1 cellular context compared by ENCODE assay signal in genomic region chr14:99589651-99590530, GRCh38.
TF ChIP-seq lines count a peak whose summit lies in the region.

No MANE protein-coding gene starts in this region.

TF ChIP-seq in H1, 55 proteins besides CTCF, POLR2A, EP300 and RAD21 (continued from another document):
- TF ChIP-seq E2F6 (IDR thresholded peaks at IDR 0.05): no peak
- no peak for TF ChIP-seq KDM5A (IDR thresholded peaks at IDR 0.05; ENCODE audit: low read length)
- no peak for TF ChIP-seq JUN (IDR thresholded peaks at IDR 0.05; ENCODE audit: low read depth, low read length)
- no peak for TF ChIP-seq SP4 (IDR thresholded peaks at IDR 0.05; ENCODE audit: low read length)
- no peak for TF ChIP-seq KDM1A (IDR thresholded peaks at IDR 0.05; ENCODE audit: borderline replicate concordance, low read length)
- no peak for TF ChIP-seq USF2 (IDR thresholded peaks at IDR 0.05; ENCODE audit: low read length)
- no peak for TF ChIP-seq POU5F1 (IDR thresholded peaks at IDR 0.05; ENCODE audit: low read depth, low read length)
- no peak for TF ChIP-seq SAP30 (IDR thresholded peaks at IDR 0.05; ENCODE audit: insufficient read depth, insufficient replicate concordance, low read length)
- TF ChIP-seq SIRT6 (IDR thresholded peaks at IDR 0.05; ENCODE audit: low read length): no peak
- no peak for TF ChIP-seq SIN3A (conservative IDR thresholded peaks at IDR 0.05 in 1 of 2, IDR thresholded peaks at IDR 0.05 in 1 of 2; ENCODE audit: low read depth in 1 of 2, low read length in 2 of 2)
- TF ChIP-seq RFX5 (IDR thresholded peaks at IDR 0.05; ENCODE audit: borderline replicate concordance, low read depth, low read length): no peak
- TF ChIP-seq HDAC2 (IDR thresholded peaks at IDR 0.05; ENCODE audit: borderline replicate concordance in 1 of 2, low read depth in 2 of 2, low read length in 2 of 2): no peak
TF ChIP-seq in H1: peak in this region for 0.
